Comparison of ENCODE assay signal across 22 cellular contexts in the genomic region with DNA sequence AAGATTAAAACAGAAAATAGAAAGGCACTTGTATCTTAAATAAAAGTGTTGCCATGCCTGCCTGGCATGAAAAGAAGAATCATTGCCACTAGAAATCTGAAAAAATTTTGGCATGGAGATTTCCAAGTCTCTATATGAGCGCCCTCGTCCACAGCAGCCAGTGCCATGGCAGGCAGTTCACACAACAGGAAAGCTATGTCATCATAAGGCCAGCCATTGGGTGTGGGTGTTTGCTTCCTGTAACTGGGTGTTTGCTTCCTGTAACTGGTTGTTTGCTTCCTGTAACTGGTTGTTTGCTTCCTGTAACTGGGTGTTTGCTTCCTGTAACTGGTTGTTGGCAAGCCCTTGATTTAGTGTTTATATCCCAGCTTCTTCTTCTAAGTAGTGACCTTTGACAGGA.
DNase-seq lines count a peak whose midpoint lies in the region; ATAC-seq and TF ChIP-seq lines count a peak whose summit lies in the region.
"Had no signal": no experiment of that assay in that cellular context is flagged by ENCODE, and none has a peak within 500 bp of the region (broad histone marks: within the 10 kb centered on the region; RNA-seq: fewer than 3 reads in every experiment).

No MANE protein-coding gene starts in this region.

- TF ChIP-seq CTCF in epithelial cell of esophagus (IDR thresholded peaks at IDR 0.05; ENCODE audit: insufficient read depth, low read depth, low read length, missing control alignments): no peak
- TF ChIP-seq CTCF in neutrophil (IDR thresholded peaks at IDR 0.05): no peak

- H3K27me3 ChIP-seq in neutrophil: no peaks in the 10 kb centered on the region
- H3K27me3 ChIP-seq: gastroesophageal sphincter, sigmoid colon, SJCRH30, testis had no signal

- H3K4me3 Mint-ChIP-seq in activated naive CD4-positive, alpha-beta T cell treated with anti-CD3 and anti-CD28 coated beads for 36 hours: no peak overlapping the region
- H3K4me3 Mint-ChIP-seq: CD14-positive monocyte; dendritic cell treated with granulocyte-macrophage colony-stimulating factor and Interleukin-4, amounts not matched to agents 40 ng/mL and 50 ng/mL, for 4 days had no signal

- H3K4me1 ChIP-seq in neutrophil (ENCODE audit: control insufficient read depth in 1 of 2, insufficient read depth in 1 of 2, low read depth in 1 of 2, low read length in 1 of 2): peaks cover 0 to 4% of the 10 kb centered on the region in 2 experiments
- H3K4me1 ChIP-seq: gastroesophageal sphincter, parathyroid adenoma, sigmoid colon, SJCRH30, testis had no signal

- intact Hi-C loops in activated naive CD4-positive, alpha-beta T cell treated with anti-CD3 and anti-CD28 coated beads for 36 hours (cut with micrococcal nuclease): no loop called here

- H3K4me3 ChIP-seq in epithelial cell of esophagus (ENCODE audit: low read length): no peak overlapping the region
- H3K4me3 ChIP-seq in neutrophil (ENCODE audit: low read depth in 1 of 2, low read length in 1 of 2): no peak overlapping the region
- H3K4me3 ChIP-seq: gastroesophageal sphincter, PC-9, sigmoid colon, SJCRH30, testis had no signal

- peak overlapping the region; percentile 53 for H3K27ac ChIP-seq in neutrophil
- H3K27ac ChIP-seq: epithelial cell of prostate, gastroesophageal sphincter, parathyroid adenoma, PC-9, SJCRH30, testis, WERI-Rb-1 had no signal

- peaks cover 4% of the 10 kb centered on the region for H3K9me3 Mint-ChIP-seq in activated naive CD4-positive, alpha-beta T cell treated with anti-CD3 and anti-CD28 coated beads for 36 hours
- peaks cover 16 to 18% of the 10 kb centered on the region in 2 donors for H3K9me3 Mint-ChIP-seq in activated naive CD4-positive, alpha-beta T cell treated with anti-CD3 and anti-CD28 coated beads, Interleukin-2, amount 50 U/mL, for 72 hours

- no peak overlapping the region for H3K27ac Mint-ChIP-seq in activated naive CD4-positive, alpha-beta T cell treated with anti-CD3 and anti-CD28 coated beads for 36 hours
- no peak overlapping the region for H3K27ac Mint-ChIP-seq in activated naive CD4-positive, alpha-beta T cell treated with anti-CD3 and anti-CD28 coated beads, Interleukin-2, amount 50 U/mL, for 72 hours
- H3K27ac Mint-ChIP-seq: CD14-positive monocyte; dendritic cell treated with granulocyte-macrophage colony-stimulating factor and Interleukin-4, amounts not matched to agents 40 ng/mL and 50 ng/mL, for 4 days had no signal

- H3K9me3 ChIP-seq in neutrophil: no peaks in the 10 kb centered on the region
- H3K9me3 ChIP-seq: gastroesophageal sphincter, SJCRH30, testis had no signal

- CTCF ChIA-PET in activated naive CD4-positive, alpha-beta T cell treated with anti-CD3 and anti-CD28 coated beads for 36 hours (lab: Charles Lee): no interaction called here

- H3K36me3 Mint-ChIP-seq in activated naive CD4-positive, alpha-beta T cell treated with anti-CD3 and anti-CD28 coated beads for 36 hours (ENCODE audit: low read depth): peaks cover 1% of the 10 kb centered on the region
- H3K36me3 Mint-ChIP-seq in activated naive CD4-positive, alpha-beta T cell treated with anti-CD3 and anti-CD28 coated beads, Interleukin-2, amount 50 U/mL, for 72 hours: peaks cover 0 to 19% of the 10 kb centered on the region in 2 donors
- H3K36me3 Mint-ChIP-seq: CD14-positive monocyte had no signal

- no peak for ATAC-seq in activated naive CD4-positive, alpha-beta T cell treated with anti-CD3 and anti-CD28 coated beads, Interleukin-2, amount 50 U/mL, for 72 hours
- ATAC-seq in HG03460 (IDR thresholded peaks at IDR 0.05; ENCODE audit: unreplicated experiment): no peak
- ATAC-seq: gastroesophageal sphincter; naive thymus-derived CD8-positive, alpha-beta T cell had no signal

- peaks cover 7% of the 10 kb centered on the region for H3K4me1 Mint-ChIP-seq in activated naive CD4-positive, alpha-beta T cell treated with anti-CD3 and anti-CD28 coated beads for 36 hours (ENCODE audit: low read depth)
- H3K4me1 Mint-ChIP-seq: CD14-positive monocyte had no signal

- no peaks in the 10 kb centered on the region for H3K36me3 ChIP-seq in neutrophil
- H3K36me3 ChIP-seq: gastroesophageal sphincter, sigmoid colon, SJCRH30, WERI-Rb-1 had no signal

- H3K27me3 Mint-ChIP-seq in activated naive CD4-positive, alpha-beta T cell treated with anti-CD3 and anti-CD28 coated beads for 36 hours (ENCODE audit: low read depth): no peaks in the 10 kb centered on the region
- H3K27me3 Mint-ChIP-seq: dendritic cell treated with granulocyte-macrophage colony-stimulating factor and Interleukin-4, amounts not matched to agents 40 ng/mL and 50 ng/mL, for 4 days had no signal

- peak; percentile 23 for DNase-seq in activated naive CD4-positive, alpha-beta T cell treated with anti-CD3 and anti-CD28 coated beads for 36 hours
- DNase-seq in activated naive CD4-positive, alpha-beta T cell treated with anti-CD3 and anti-CD28 coated beads, Interleukin-2, amount 50 U/mL, for 72 hours (ENCODE audit: low spot score in 2 of 2): no peak
- DNase-seq in OCI-M1 (lab: John Stamatoyannopoulos, UW) (peak; percentile 15), epithelial cell of esophagus (ENCODE audit: low read depth) (peak; percentile 20), NCI-H1092 (lab: John Stamatoyannopoulos, UW) (no peak), HuH-7.5 (ENCODE audit: low spot score) (no peak)
- DNase-seq: DMS 273 treated with DMSO at 0.1 percent for 48 hours; MM.1S; naive thymus-derived CD8-positive, alpha-beta T cell; NCI-H1694 treated with DMSO at 0.1 percent for 48 hours; PC-9; sigmoid colon; SJCRH30; testis; WERI-Rb-1 had no signal

Comparison
In these comparisons a context has a peak if more than half of its experiments do, and no peak if none do; other contexts are left out.
1. DNase-seq: peak in activated naive CD4-positive, alpha-beta T cell treated with anti-CD3 and anti-CD28 coated beads for 36 hours (single experiment), OCI-M1 (single experiment) and epithelial cell of esophagus (single experiment); none in activated naive CD4-positive, alpha-beta T cell treated with anti-CD3 and anti-CD28 coated beads, Interleukin-2, amount 50 U/mL, for 72 hours (0 of 2), NCI-H1092 (single experiment) and HuH-7.5 (single experiment).